ENCODE assay signal across 1 cellular context in the genomic region with DNA sequence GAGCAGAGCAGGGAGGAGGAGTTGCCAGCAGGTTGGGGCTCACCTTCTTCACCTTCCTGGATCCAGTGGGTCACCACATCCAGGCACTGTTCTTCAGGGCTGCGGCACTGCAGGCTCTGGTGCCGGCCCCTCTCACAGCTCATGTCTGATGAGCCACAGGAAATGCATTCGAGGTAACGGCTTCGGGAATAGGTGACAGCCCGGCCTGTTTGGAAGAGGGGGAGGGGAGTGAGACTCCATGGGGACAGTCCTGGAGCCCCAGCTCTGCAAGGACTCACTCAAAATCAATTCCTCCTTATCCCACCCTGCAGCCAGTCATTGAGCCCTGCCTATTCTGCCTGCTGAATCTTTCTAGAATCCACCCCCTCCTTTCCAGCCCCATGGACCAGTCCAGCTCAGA.
TF ChIP-seq lines count a peak whose summit lies in the region.

No MANE protein-coding gene starts in this region.

TF ChIP-seq in HEK293, 187 proteins besides CTCF, POLR2A, EP300 and RAD21 (continued from another document):
- TF ChIP-seq, protein P1, sequence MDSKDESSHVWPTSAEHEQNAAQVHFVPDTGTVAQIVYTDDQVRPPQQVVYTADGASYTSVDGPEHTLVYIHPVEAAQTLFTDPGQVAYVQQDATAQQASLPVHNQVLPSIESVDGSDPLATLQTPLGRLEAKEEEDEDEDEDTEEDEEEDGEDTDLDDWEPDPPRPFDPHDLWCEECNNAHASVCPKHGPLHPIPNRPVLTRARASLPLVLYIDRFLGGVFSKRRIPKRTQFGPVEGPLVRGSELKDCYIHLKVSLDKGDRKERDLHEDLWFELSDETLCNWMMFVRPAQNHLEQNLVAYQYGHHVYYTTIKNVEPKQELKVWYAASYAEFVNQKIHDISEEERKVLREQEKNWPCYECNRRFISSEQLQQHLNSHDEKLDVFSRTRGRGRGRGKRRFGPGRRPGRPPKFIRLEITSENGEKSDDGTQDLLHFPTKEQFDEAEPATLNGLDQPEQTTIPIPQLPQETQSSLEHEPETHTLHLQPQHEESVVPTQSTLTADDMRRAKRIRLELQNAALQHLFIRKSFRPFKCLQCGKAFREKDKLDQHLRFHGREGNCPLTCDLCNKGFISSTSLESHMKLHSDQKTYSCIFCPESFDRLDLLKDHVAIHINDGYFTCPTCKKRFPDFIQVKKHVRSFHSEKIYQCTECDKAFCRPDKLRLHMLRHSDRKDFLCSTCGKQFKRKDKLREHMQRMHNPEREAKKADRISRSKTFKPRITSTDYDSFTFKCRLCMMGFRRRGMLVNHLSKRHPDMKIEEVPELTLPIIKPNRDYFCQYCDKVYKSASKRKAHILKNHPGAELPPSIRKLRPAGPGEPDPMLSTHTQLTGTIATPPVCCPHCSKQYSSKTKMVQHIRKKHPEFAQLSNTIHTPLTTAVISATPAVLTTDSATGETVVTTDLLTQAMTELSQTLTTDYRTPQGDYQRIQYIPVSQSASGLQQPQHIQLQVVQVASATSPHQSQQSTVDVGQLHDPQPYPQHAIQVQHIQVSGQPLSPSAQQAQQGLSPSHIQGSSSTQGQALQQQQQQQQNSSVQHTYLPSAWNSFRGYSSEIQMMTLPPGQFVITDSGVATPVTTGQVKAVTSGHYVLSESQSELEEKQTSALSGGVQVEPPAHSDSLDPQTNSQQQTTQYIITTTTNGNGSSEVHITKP (tag by site-specific recombination; IDR thresholded peaks at IDR 0.05): peak; percentile 71
